In the genomic region with DNA sequence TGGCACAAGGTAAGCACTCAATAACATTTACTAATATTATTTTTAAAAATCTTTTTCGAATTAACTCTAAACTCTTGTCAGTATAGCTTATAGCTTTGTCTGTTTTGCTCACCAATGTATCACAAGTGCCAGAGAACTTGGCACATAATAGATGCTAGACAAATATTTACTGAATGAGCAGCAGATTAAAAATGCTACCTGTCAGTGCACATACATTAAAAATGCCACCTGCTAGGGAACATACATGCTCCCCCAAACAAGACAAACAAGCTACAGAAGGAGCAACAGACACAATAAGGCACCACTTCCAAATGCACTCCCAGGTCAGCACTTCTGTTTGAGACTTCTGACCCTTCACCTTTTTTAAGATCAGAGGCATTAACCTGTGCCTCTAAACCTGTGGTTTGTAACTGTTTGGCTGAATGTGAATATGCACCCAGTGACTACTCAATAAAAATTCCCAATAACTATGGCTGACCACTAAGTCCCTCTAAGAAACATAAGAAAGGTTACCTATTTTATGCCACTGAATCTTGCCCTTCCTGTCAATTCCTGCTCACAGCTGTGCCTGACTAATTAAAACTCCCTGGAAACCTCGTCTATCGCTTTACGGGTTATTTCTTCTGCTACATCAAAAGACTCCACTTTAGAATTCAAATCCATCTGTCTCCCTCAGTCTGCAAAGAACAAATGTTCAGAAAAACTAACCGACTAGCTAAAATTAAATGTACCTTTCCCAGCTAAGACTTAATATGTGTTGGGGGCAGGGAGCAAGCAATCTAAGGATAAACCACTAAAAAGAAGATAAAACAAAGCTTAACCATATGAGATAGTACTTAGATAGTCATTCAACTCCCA, we compare ENCODE assay signal across 1 cellular context.
TF ChIP-seq lines count a peak whose summit lies in the region.

No MANE protein-coding gene starts in this region.

TF ChIP-seq in GM23338, 12 proteins besides CTCF, POLR2A, EP300 and RAD21 (continued from another document):
- TF ChIP-seq, protein P1, sequence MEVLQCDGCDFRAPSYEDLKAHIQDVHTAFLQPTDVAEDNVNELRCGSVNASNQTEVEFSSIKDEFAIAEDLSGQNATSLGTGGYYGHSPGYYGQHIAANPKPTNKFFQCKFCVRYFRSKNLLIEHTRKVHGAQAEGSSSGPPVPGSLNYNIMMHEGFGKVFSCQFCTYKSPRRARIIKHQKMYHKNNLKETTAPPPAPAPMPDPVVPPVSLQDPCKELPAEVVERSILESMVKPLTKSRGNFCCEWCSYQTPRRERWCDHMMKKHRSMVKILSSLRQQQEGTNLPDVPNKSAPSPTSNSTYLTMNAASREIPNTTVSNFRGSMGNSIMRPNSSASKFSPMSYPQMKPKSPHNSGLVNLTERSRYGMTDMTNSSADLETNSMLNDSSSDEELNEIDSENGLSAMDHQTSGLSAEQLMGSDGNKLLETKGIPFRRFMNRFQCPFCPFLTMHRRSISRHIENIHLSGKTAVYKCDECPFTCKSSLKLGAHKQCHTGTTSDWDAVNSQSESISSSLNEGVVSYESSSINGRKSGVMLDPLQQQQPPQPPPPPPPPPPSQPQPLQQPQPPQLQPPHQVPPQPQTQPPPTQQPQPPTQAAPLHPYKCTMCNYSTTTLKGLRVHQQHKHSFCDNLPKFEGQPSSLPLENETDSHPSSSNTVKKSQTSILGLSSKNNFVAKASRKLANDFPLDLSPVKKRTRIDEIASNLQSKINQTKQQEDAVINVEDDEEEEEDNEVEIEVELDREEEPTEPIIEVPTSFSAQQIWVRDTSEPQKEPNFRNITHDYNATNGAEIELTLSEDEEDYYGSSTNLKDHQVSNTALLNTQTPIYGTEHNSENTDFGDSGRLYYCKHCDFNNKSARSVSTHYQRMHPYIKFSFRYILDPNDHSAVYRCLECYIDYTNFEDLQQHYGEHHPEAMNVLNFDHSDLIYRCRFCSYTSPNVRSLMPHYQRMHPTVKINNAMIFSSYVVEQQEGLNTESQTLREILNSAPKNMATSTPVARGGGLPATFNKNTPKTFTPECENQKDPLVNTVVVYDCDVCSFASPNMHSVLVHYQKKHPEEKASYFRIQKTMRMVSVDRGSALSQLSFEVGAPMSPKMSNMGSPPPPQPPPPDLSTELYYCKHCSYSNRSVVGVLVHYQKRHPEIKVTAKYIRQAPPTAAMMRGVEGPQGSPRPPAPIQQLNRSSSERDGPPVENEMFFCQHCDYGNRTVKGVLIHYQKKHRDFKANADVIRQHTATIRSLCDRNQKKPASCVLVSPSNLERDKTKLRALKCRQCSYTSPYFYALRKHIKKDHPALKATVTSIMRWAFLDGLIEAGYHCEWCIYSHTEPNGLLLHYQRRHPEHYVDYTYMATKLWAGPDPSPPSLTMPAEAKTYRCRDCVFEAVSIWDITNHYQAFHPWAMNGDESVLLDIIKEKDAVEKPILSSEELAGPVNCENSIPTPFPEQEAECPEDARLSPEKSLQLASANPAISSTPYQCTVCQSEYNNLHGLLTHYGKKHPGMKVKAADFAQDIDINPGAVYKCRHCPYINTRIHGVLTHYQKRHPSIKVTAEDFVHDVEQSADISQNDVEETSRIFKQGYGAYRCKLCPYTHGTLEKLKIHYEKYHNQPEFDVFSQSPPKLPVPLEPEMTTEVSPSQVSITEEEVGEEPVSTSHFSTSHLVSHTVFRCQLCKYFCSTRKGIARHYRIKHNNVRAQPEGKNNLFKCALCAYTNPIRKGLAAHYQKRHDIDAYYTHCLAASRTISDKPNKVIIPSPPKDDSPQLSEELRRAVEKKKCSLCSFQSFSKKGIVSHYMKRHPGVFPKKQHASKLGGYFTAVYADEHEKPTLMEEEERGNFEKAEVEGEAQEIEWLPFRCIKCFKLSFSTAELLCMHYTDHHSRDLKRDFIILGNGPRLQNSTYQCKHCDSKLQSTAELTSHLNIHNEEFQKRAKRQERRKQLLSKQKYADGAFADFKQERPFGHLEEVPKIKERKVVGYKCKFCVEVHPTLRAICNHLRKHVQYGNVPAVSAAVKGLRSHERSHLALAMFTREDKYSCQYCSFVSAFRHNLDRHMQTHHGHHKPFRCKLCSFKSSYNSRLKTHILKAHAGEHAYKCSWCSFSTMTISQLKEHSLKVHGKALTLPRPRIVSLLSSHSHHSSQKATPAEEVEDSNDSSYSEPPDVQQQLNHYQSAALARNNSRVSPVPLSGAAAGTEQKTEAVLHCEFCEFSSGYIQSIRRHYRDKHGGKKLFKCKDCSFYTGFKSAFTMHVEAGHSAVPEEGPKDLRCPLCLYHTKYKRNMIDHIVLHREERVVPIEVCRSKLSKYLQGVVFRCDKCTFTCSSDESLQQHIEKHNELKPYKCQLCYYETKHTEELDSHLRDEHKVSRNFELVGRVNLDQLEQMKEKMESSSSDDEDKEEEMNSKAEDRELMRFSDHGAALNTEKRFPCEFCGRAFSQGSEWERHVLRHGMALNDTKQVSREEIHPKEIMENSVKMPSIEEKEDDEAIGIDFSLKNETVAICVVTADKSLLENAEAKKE (CRISPR knock-in tag; IDR thresholded peaks at IDR 0.05): no peak
- no peak for TF ChIP-seq JUNB (IDR thresholded peaks at IDR 0.05; ENCODE audit: unreplicated experiment)
